In the genomic region with DNA sequence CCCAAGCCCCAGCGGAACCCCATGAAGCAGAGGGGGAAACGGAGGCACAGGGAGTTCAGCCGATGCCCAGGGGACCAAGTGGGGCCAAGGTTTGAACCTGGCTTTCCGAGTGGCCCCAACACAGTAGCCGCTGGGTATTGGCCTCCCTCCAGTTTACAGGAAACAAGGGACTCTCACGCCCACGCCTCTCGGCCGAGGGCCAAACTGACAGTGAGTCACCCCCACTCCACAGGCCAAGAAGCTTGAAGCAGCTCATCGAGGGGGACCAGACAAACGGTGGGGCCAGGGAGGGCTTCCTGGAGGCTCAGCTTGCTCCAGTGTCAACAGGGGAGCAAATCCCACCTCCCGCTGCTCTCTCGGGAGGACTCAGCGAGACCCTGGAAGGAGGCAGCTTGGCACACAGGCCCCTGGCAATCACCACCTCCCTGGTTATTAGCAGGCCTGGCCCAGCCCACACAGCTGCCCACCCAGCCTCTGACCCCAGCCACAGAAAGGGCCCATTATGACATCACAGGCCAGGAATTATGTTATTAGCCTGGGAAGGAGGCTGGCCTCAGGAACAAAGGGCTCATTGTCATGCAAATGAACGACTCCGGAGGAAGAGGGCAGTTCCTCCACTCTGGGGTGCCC, we compare ENCODE assay signal across 8 cellular contexts. TPM values are rescaled to one million over a fixed set of nuclear protein-coding genes. Genes with fewer than 3 reads are reported as not detected.
DNase-seq lines count a peak whose midpoint lies in the region; ATAC-seq and TF ChIP-seq lines count a peak whose summit lies in the region.

No MANE protein-coding gene starts in this region.

- H3K4me3 ChIP-seq in body of pancreas = no peak overlapping the region

- peak overlapping the region; percentile 70 to 85 (median 82) for H3K27ac ChIP-seq in body of pancreas

- peak; percentile 56 for ATAC-seq in body of pancreas
- ATAC-seq in sciatic nerve = peak; percentile 58
- ATAC-seq in HG03457 (IDR thresholded peaks at IDR 0.05; ENCODE audit: unreplicated experiment) = no peak

- intact Hi-C loops in body of pancreas (cut with DNase I) = no loop called here
- intact Hi-C loops in sciatic nerve (cut with DNase I) = loop anchor here (10.0 kb wide), 1 partner anchor 52 kb away; the partner anchor contains the start of gene NCOR2

- WGBS in body of pancreas, 2 donors = 40 to 65% methylated on average over 7 to 16 of the region's 16 CpGs

- DNase-seq in AG09319 (ENCODE audit: extremely low read depth, low read depth) = peak; percentile 80
- DNase-seq in NCI-H1092 (lab: John Stamatoyannopoulos, UW) = peak; percentile 49
- peak; percentile 66 to 86 (median 81) for DNase-seq in body of pancreas
- peak; percentile 89 for DNase-seq in iPS DF 19.7 (ENCODE audit: low read depth, low spot score)
- DNase-seq in sciatic nerve (ENCODE audit: low spot score) = peak; percentile 94
- no peak for DNase-seq in NCI-H345 treated with DMSO at 0.1 percent for 48 hours (lab: John Stamatoyannopoulos, UW; ENCODE audit: unreplicated experiment)
- DNase-seq in NK-92 treated with Interleukin-12 subunit alpha and Interleukin-12 subunit beta, amount 100 ng/mL, for 24 hours (lab: John Stamatoyannopoulos, UW) = no peak

- no peaks in the 10 kb centered on the region for H3K9me3 ChIP-seq in body of pancreas

- TF ChIP-seq POLR2A in body of pancreas (IDR thresholded peaks at IDR 0.05) = no peak

- TF ChIP-seq CTCF in AG09319 (IDR thresholded peaks at IDR 0.05; ENCODE audit: low read depth, low read length) = no peak
- no peak for TF ChIP-seq CTCF in body of pancreas (IDR thresholded peaks at IDR 0.05)

- H3K27me3 ChIP-seq in body of pancreas = no peaks in the 10 kb centered on the region

- no peaks in the 10 kb centered on the region for H3K36me3 ChIP-seq in body of pancreas (replicated peaks in 1 of 2; ENCODE audit: insufficient read depth in 1 of 2, low read depth in 2 of 2)

- peaks cover 83% of the 10 kb centered on the region for H3K4me1 ChIP-seq in body of pancreas

RNA-seq across cellular contexts. Expression of gene NCOR2, which starts 54.6 kb away (rescaled TPM):
- 100 to 1,000 TPM in 1 of 2 donors, 10 to 100 TPM in 1; 53.7 to 397 TPM for total RNA-seq in body of pancreas
- 345 TPM for total RNA-seq in sciatic nerve

Comparison
In these comparisons a context has a peak if more than half of its experiments do, and no peak if none do; other contexts are left out.
1. DNase-seq: peak in AG09319 (single experiment), NCI-H1092 (single experiment), body of pancreas (4 of 4), iPS DF 19.7 (single experiment) and sciatic nerve (single experiment); none in NCI-H345 treated with DMSO at 0.1 percent for 48 hours (single experiment) and NK-92 treated with Interleukin-12 subunit alpha and Interleukin-12 subunit beta, amount 100 ng/mL, for 24 hours (single experiment).